ENCODE assay signal across 10 cellular contexts in genomic region chr4:1793940-1794808, GRCh38. TPM values are rescaled to one million over a fixed set of nuclear protein-coding genes. Genes with fewer than 3 reads are reported as not detected.
DNase-seq lines count a peak whose midpoint lies in the region; ATAC-seq and TF ChIP-seq lines count a peak whose summit lies in the region.
"Had no signal": no experiment of that assay in that cellular context is flagged by ENCODE, and none has a peak within 500 bp of the region (broad histone marks: within the 10 kb centered on the region; RNA-seq: fewer than 3 reads in every experiment).

No MANE protein-coding gene starts in this region.

- peak overlapping the region; percentile 58; the same call in 2 of the 3 replicates for H3K4me3 Mint-ChIP-seq in GM23338
- H3K4me3 Mint-ChIP-seq: stimulated activated effector memory CD8-positive, alpha-beta T cell treated with anti-CD3 and anti-CD28 coated beads, Interleukin-12 subunit alpha, Interleukin-12 subunit beta, amount 100 ng/mL, for 72 hours had no signal

- intact Hi-C loops in OCI-LY7 (cut with micrococcal nuclease; ENCODE audit: unreplicated experiment), result no loop called here

- ATAC-seq in GM23338, result peak; percentile 1; the same call in 1 of the 3 replicates

- H2AFZ ChIP-seq in GM23338, result no peak overlapping the region
- no peak overlapping the region for H2AFZ ChIP-seq in hepatocyte
- no peak overlapping the region for H2AFZ ChIP-seq in OCI-LY7 (ENCODE audit: low read length)

- H3K4me1 ChIP-seq in GM23338 (ENCODE audit: insufficient read depth), result 0 out of 2 replicates have a peak, but pooled peaks cover 4% of the 10 kb centered on the region
- peaks cover 42% of the 10 kb centered on the region for H3K4me1 ChIP-seq in hepatocyte (ENCODE audit: insufficient read depth)
- peaks cover 7 to 11% (median 9%) of the 10 kb centered on the region in 3 donors for H3K4me1 ChIP-seq in skeletal muscle tissue (ENCODE audit: control insufficient read depth in 3 of 3, insufficient read depth in 3 of 3, low read length in 3 of 3)
- H3K4me1 ChIP-seq in OCI-LY7 (ENCODE audit: insufficient read depth, low read length, poor library complexity, severe bottlenecking), result no peaks in the 10 kb centered on the region

- H3K27ac Mint-ChIP-seq in GM23338, result no peak overlapping the region
- H3K27ac Mint-ChIP-seq: stimulated activated effector memory CD8-positive, alpha-beta T cell treated with anti-CD3 and anti-CD28 coated beads, Interleukin-12 subunit alpha, Interleukin-12 subunit beta, amount 100 ng/mL, for 72 hours had no signal

- H3K27ac ChIP-seq in GM23338 (ENCODE audit: low read depth) (no peak overlapping the region), SK-N-MC (no peak overlapping the region), hepatocyte (peak overlapping the region; percentile 96), skeletal muscle tissue (ENCODE audit: low read depth, low read length) (no peak overlapping the region), OCI-LY7 (ENCODE audit: low read depth, low read length, poor library complexity, severe bottlenecking) (no peak overlapping the region)

- H3K9me3 ChIP-seq in SK-N-MC (ENCODE audit: low read depth, low read length) (no peaks in the 10 kb centered on the region), hepatocyte (ENCODE audit: low read depth) (no peaks in the 10 kb centered on the region), skeletal muscle tissue (ENCODE audit: control insufficient read depth in 3 of 3, low read length in 3 of 3) (no peaks in the 10 kb centered on the region), OCI-LY7 (ENCODE audit: low read length) (no peaks in the 10 kb centered on the region)

- H3K27me3 Mint-ChIP-seq in GM23338 (ENCODE audit: insufficient read depth, low read depth, poor library complexity), result peaks cover 28% of the 10 kb centered on the region

- 2% methylated on average over 75 of the region's 101 CpGs for WGBS in hepatocyte (ENCODE audit: low lambda C conversion rate, missing lambda C conversion rate)

- H3K36me3 ChIP-seq in GM23338 (ENCODE audit: insufficient read depth), result no peaks in the 10 kb centered on the region
- no peaks in the 10 kb centered on the region for H3K36me3 ChIP-seq in SK-N-MC (ENCODE audit: insufficient read depth, low read length)
- H3K36me3 ChIP-seq in hepatocyte (replicated peaks; ENCODE audit: insufficient read depth, low read depth), result no peaks in the 10 kb centered on the region
- H3K36me3 ChIP-seq in skeletal muscle tissue (ENCODE audit: control insufficient read depth in 3 of 3, insufficient read depth in 3 of 3, low read length in 3 of 3), result no peaks in the 10 kb centered on the region
- H3K36me3 ChIP-seq in OCI-LY7 (ENCODE audit: insufficient read depth, low read length), result no peaks in the 10 kb centered on the region

- H3F3A ChIP-seq in GM23338 (replicated peaks; ENCODE audit: low read depth), result no peaks in the 10 kb centered on the region

- H4K20me1 ChIP-seq in GM23338 (replicated peaks; ENCODE audit: insufficient read depth), result peaks cover 4% of the 10 kb centered on the region; the same call in 1 of the 2 replicates
- peaks cover 27% of the 10 kb centered on the region for H4K20me1 ChIP-seq in hepatocyte (ENCODE audit: insufficient read depth, poor library complexity, severe bottlenecking)
- H4K20me1 ChIP-seq in OCI-LY7 (ENCODE audit: insufficient read depth, low read length), result no peaks in the 10 kb centered on the region

- POLR2A ChIA-PET in OCI-LY7 (lab: Charles Lee), result no interaction called here

- H3K4me3 ChIP-seq in GM23338 (peak overlapping the region; percentile 67), SK-N-MC (peak overlapping the region; percentile 94), hepatocyte (peak overlapping the region; percentile 85), skeletal muscle tissue (ENCODE audit: low read length in 3 of 3) (peak overlapping the region in 2 of 3 donors; percentile 35 to 46), OCI-LY7 (ENCODE audit: low read depth, low read length, poor library complexity, severe bottlenecking) (no peak overlapping the region)

- peak overlapping the region; percentile 73 for H3K9ac ChIP-seq in SK-N-MC (ENCODE audit: insufficient read length)
- no peak overlapping the region for H3K9ac ChIP-seq in skeletal muscle tissue (ENCODE audit: low read depth in 1 of 3, low read length in 3 of 3)

- H3K79me2 ChIP-seq in GM23338 (replicated peaks; ENCODE audit: insufficient read depth) (no peaks in the 10 kb centered on the region), hepatocyte (peaks cover 51% of the 10 kb centered on the region), OCI-LY7 (ENCODE audit: insufficient read depth, low read depth, low read length) (no peaks in the 10 kb centered on the region)

- DNase-seq in GM23338 (ENCODE audit: low spot score), result peak; percentile 57
- no peak for DNase-seq in SK-N-MC (ENCODE audit: low read depth, low spot score)
- DNase-seq in hepatocyte (ENCODE audit: low spot score), result no peak
- DNase-seq in activated naive CD4-positive, alpha-beta T cell treated with Interleukin-2 at 50 U/mL for 16 hours, result no peak
- no peak for DNase-seq in hippocampal formation (lab: John Stamatoyannopoulos, UW)
- no peak for DNase-seq in activated CD8-positive, alpha-beta memory T cell treated with anti-CD3 and anti-CD28 coated beads, Interleukin-2, amount 50 U/mL, for 4 hours
- DNase-seq in OCI-LY7 (ENCODE audit: low spot score), result no peak
- DNase-seq: SW 1271 had no signal

- no peaks in the 10 kb centered on the region for H3K36me3 Mint-ChIP-seq in GM23338 (ENCODE audit: low read depth)
- H3K36me3 Mint-ChIP-seq: stimulated activated effector memory CD8-positive, alpha-beta T cell treated with anti-CD3 and anti-CD28 coated beads, Interleukin-12 subunit alpha, Interleukin-12 subunit beta, amount 100 ng/mL, for 72 hours had no signal

- TF ChIP-seq CTCF in GM23338 (conservative IDR thresholded peaks at IDR 0.05; ENCODE audit: low read depth in 2 of 2) (no peak), hepatocyte (IDR thresholded peaks at IDR 0.05; ENCODE audit: poor library complexity) (no peak), OCI-LY7 (conservative IDR thresholded peaks at IDR 0.05; ENCODE audit: low read length) (no peak)

- H3K4me1 Mint-ChIP-seq in GM23338, result no peaks in the 10 kb centered on the region; the same call in 2 of the 3 replicates
- H3K4me1 Mint-ChIP-seq: stimulated activated effector memory CD8-positive, alpha-beta T cell treated with anti-CD3 and anti-CD28 coated beads, Interleukin-12 subunit alpha, Interleukin-12 subunit beta, amount 100 ng/mL, for 72 hours had no signal

- BruUV-seq in OCI-LY7 (replicated peaks; lab: Mats Ljungman, UMichigan), result no TSS peak

- peak overlapping the region; percentile 90 for H3K4me2 ChIP-seq in GM23338
- H3K4me2 ChIP-seq in hepatocyte, result peak overlapping the region; percentile 93
- no peak overlapping the region for H3K4me2 ChIP-seq in OCI-LY7 (ENCODE audit: low read length)

- H3K9me2 ChIP-seq in GM23338 (ENCODE audit: insufficient read depth) (no peaks in the 10 kb centered on the region), hepatocyte (replicated peaks; ENCODE audit: insufficient read depth) (no peaks in the 10 kb centered on the region), OCI-LY7 (ENCODE audit: insufficient read depth, low read length) (no peaks in the 10 kb centered on the region)

- H3K9me3 Mint-ChIP-seq in GM23338, result no peaks in the 10 kb centered on the region
- H3K9me3 Mint-ChIP-seq: stimulated activated effector memory CD8-positive, alpha-beta T cell treated with anti-CD3 and anti-CD28 coated beads, Interleukin-12 subunit alpha, Interleukin-12 subunit beta, amount 100 ng/mL, for 72 hours had no signal

- H3K27me3 ChIP-seq in GM23338 (ENCODE audit: insufficient read depth) (peaks cover 49% of the 10 kb centered on the region), hepatocyte (no peaks in the 10 kb centered on the region), skeletal muscle tissue (ENCODE audit: control insufficient read depth in 3 of 3, insufficient read depth in 3 of 3, low read length in 3 of 3) (peaks cover 37 to 49% (median 43%) of the 10 kb centered on the region in 3 donors)

- CTCF ChIA-PET in OCI-LY7 (lab: Charles Lee; ENCODE audit: unreplicated experiment), result no interaction called here

TF ChIP-seq in GM23338, 12 proteins besides CTCF, POLR2A, EP300 and RAD21 (continues in another document):
- TF ChIP-seq POLR2AphosphoS5 (IDR thresholded peaks at IDR 0.05; ENCODE audit: low read depth), result no peak

RNA-seq across cellular contexts. Expression of gene FGFR3, which starts 1.1 kb away (rescaled TPM):
- 14.8 and 17.4 TPM in 2 replicates for total RNA-seq in GM23338 (2014; rRNA removed; shearing (Covaris generic))
- 3.6 and 4.2 TPM in 2 replicates for polyA plus RNA-seq in GM23338 (2016; fragmentation: Nextera tagmentation; extraction: Ambion mirVana)
- total RNA-seq in hepatocyte, result 70.0 and 82.0 TPM in 2 replicates
- polyA plus RNA-seq in hepatocyte, result 99.8 and 132 TPM in 2 replicates
- 0.52 TPM for total RNA-seq in skeletal muscle tissue
- total RNA-seq in OCI-LY7 (2014; rRNA removed; shearing (Covaris generic)), result not detected in 2 replicates
- not detected in 2 replicates for total RNA-seq in OCI-LY7 (2022)

Comparison
In these comparisons a context has a peak if more than half of its experiments do, and no peak if none do; other contexts are left out.
1. RNA of gene FGFR3, which starts 1.1 kb away (total RNA-seq): 70.0 to 82.0 TPM in hepatocyte and 14.8 to 17.4 TPM in GM23338; 0.52 TPM in skeletal muscle tissue (single experiment) and not detected in OCI-LY7; every median in the first group is over 10 times any median in the second.